ENCODE assay signal across 18 cellular contexts in the genomic region with DNA sequence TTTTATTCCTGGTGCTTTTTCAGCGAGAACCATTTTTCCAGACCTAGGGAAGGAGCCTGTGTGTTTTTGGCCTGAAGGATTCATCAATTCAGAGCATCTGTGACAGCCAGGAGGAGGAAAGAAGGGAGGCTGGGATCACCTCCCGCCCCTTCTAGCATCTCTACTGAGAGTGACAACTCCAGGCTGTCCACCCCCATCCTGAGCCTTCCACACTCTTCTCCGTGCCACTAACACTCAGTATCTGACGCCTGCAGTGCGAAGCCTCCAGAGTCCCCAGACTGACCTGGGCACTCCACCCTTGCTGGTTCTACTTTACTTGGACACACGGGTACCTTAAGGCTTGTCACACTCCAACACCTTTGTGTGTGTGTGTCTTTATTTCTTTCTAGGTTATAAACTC.
"Had no signal": no experiment of that assay in that cellular context is flagged by ENCODE, and none has a peak within 500 bp of the region (broad histone marks: within the 10 kb centered on the region; RNA-seq: fewer than 3 reads in every experiment).

No MANE protein-coding gene starts in this region.

- ATAC-seq: K562, T-cell had no signal

- H3K4me3 ChIP-seq: adrenal gland, breast epithelium, K562, Peyer's patch had no signal

- H3K36me3 ChIP-seq: adrenal gland, breast epithelium, Peyer's patch had no signal

- H3K27me3 ChIP-seq: adrenal gland, breast epithelium, Peyer's patch had no signal

- H3K27ac ChIP-seq: adrenal gland, breast epithelium, Peyer's patch, RWPE1, VCaP had no signal

- H3K4me1 ChIP-seq: breast epithelium, Peyer's patch had no signal

- H3K9me3 ChIP-seq: adrenal gland, breast epithelium, Peyer's patch had no signal

- DNase-seq: activated CD4-positive, alpha-beta memory T cell treated with anti-CD3 and anti-CD28 coated beads for 36 hours; activated CD4-positive, alpha-beta T cell treated with anti-CD3 and anti-CD28 coated beads, Interleukin-2, amount 10 ng/mL, durations not matched to agents 7 days and 5 days; activated CD4-positive, CD25-positive, alpha-beta regulatory T cell; activated naive CD4-positive, alpha-beta T cell treated with anti-CD3 and anti-CD28 coated beads, Interleukin-2, amount 50 U/mL, for 16 hours; activated naive CD8-positive, alpha-beta T cell treated with anti-CD3 and anti-CD28 coated beads, Interleukin-2, amount 10 ng/mL, durations not matched to agents 7 days and 5 days; MM.1S; NCI-H1436; NCI-H1694 treated with DMSO at 0.1 percent for 48 hours; NCI-H2081; NCI-H446; Peyer's patch; SHP77 treated with DMSO at 0.1 percent for 48 hours; T-cell had no signal
